In the genomic region with DNA sequence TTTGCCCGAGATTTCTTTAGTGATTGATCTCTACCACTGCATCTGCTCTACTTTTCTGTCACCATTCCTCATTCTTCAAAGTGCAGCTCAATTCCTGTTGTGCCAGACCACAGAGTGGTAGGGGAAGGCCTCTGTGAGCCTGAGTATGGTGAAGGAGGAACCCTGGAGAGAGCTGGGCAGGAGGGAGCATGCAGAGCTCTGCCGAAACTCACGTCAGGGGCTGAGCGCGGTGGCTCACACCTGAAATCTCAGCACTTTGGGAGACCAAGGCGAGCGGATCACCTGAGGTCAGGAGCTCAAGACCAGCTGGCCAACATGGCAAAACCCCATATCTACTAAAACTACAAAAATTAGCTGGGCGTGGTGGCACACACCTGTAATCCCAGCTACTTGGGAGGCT, we compare ENCODE assay signal across 2 cellular contexts.
TF ChIP-seq lines count a peak whose summit lies in the region.

No MANE protein-coding gene starts in this region.

TF ChIP-seq in HCT116, 20 proteins besides CTCF, POLR2A, EP300 and RAD21:
- TF ChIP-seq EZH2 (IDR thresholded peaks at IDR 0.05) (no peak), ZFX (IDR thresholded peaks at IDR 0.05) (no peak), SP1 (IDR thresholded peaks at IDR 0.05; ENCODE audit: low read depth) (no peak), TCF7L2 (IDR thresholded peaks at IDR 0.05; ENCODE audit: borderline replicate concordance, extremely low read depth, insufficient read depth, insufficient read length) (no peak), ELF1 (IDR thresholded peaks at IDR 0.05; ENCODE audit: borderline replicate concordance, low read depth) (no peak), SRF (IDR thresholded peaks at IDR 0.05; ENCODE audit: low read depth) (no peak), EGR1 (IDR thresholded peaks at IDR 0.05; ENCODE audit: low read depth) (no peak), FOSL1 (IDR thresholded peaks at IDR 0.05; ENCODE audit: low read depth) (no peak)
- TF ChIP-seq, protein P1, sequence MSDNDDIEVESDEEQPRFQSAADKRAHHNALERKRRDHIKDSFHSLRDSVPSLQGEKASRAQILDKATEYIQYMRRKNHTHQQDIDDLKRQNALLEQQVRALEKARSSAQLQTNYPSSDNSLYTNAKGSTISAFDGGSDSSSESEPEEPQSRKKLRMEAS (IDR thresholded peaks at IDR 0.05): no peak
- TF ChIP-seq, protein P2, sequence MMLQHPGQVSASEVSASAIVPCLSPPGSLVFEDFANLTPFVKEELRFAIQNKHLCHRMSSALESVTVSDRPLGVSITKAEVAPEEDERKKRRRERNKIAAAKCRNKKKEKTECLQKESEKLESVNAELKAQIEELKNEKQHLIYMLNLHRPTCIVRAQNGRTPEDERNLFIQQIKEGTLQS (IDR thresholded peaks at IDR 0.05): no peak
- TF ChIP-seq, protein P3, sequence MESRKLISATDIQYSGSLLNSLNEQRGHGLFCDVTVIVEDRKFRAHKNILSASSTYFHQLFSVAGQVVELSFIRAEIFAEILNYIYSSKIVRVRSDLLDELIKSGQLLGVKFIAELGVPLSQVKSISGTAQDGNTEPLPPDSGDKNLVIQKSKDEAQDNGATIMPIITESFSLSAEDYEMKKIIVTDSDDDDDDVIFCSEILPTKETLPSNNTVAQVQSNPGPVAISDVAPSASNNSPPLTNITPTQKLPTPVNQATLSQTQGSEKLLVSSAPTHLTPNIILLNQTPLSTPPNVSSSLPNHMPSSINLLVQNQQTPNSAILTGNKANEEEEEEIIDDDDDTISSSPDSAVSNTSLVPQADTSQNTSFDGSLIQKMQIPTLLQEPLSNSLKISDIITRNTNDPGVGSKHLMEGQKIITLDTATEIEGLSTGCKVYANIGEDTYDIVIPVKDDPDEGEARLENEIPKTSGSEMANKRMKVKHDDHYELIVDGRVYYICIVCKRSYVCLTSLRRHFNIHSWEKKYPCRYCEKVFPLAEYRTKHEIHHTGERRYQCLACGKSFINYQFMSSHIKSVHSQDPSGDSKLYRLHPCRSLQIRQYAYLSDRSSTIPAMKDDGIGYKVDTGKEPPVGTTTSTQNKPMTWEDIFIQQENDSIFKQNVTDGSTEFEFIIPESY (IDR thresholded peaks at IDR 0.05; ENCODE audit: extremely low read depth, insufficient replicate concordance, low read length): no peak

TF ChIP-seq in WTC11, 78 proteins besides CTCF, POLR2A, EP300 and RAD21:
- TF ChIP-seq ATF1 (CRISPR knock-in tag; IDR thresholded peaks at IDR 0.05) (no peak), NFE2L1 (CRISPR knock-in tag; IDR thresholded peaks at IDR 0.05) (no peak), NR1H2 (CRISPR knock-in tag; IDR thresholded peaks at IDR 0.05) (no peak), OVOL2 (CRISPR knock-in tag; IDR thresholded peaks at IDR 0.05; ENCODE audit: borderline replicate concordance) (no peak), CBFB (CRISPR knock-in tag; IDR thresholded peaks at IDR 0.05; ENCODE audit: low read depth) (no peak), ZNF232 (CRISPR knock-in tag; IDR thresholded peaks at IDR 0.05) (no peak), GRHL2 (CRISPR knock-in tag; IDR thresholded peaks at IDR 0.05; ENCODE audit: insufficient replicate concordance, severe bottlenecking) (no peak), SMAD3 (CRISPR knock-in tag; IDR thresholded peaks at IDR 0.05; ENCODE audit: borderline replicate concordance) (no peak), MXD4 (CRISPR knock-in tag; IDR thresholded peaks at IDR 0.05; ENCODE audit: borderline replicate concordance) (no peak)
- TF ChIP-seq, protein P4, sequence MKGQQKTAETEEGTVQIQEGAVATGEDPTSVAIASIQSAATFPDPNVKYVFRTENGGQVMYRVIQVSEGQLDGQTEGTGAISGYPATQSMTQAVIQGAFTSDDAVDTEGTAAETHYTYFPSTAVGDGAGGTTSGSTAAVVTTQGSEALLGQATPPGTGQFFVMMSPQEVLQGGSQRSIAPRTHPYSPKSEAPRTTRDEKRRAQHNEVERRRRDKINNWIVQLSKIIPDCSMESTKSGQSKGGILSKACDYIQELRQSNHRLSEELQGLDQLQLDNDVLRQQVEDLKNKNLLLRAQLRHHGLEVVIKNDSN (CRISPR knock-in tag; IDR thresholded peaks at IDR 0.05): no peak
- TF ChIP-seq, protein P5, sequence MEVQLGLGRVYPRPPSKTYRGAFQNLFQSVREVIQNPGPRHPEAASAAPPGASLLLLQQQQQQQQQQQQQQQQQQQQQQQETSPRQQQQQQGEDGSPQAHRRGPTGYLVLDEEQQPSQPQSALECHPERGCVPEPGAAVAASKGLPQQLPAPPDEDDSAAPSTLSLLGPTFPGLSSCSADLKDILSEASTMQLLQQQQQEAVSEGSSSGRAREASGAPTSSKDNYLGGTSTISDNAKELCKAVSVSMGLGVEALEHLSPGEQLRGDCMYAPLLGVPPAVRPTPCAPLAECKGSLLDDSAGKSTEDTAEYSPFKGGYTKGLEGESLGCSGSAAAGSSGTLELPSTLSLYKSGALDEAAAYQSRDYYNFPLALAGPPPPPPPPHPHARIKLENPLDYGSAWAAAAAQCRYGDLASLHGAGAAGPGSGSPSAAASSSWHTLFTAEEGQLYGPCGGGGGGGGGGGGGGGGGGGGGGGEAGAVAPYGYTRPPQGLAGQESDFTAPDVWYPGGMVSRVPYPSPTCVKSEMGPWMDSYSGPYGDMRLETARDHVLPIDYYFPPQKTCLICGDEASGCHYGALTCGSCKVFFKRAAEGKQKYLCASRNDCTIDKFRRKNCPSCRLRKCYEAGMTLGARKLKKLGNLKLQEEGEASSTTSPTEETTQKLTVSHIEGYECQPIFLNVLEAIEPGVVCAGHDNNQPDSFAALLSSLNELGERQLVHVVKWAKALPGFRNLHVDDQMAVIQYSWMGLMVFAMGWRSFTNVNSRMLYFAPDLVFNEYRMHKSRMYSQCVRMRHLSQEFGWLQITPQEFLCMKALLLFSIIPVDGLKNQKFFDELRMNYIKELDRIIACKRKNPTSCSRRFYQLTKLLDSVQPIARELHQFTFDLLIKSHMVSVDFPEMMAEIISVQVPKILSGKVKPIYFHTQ (CRISPR knock-in tag; IDR thresholded peaks at IDR 0.05): no peak
- TF ChIP-seq, protein P6, sequence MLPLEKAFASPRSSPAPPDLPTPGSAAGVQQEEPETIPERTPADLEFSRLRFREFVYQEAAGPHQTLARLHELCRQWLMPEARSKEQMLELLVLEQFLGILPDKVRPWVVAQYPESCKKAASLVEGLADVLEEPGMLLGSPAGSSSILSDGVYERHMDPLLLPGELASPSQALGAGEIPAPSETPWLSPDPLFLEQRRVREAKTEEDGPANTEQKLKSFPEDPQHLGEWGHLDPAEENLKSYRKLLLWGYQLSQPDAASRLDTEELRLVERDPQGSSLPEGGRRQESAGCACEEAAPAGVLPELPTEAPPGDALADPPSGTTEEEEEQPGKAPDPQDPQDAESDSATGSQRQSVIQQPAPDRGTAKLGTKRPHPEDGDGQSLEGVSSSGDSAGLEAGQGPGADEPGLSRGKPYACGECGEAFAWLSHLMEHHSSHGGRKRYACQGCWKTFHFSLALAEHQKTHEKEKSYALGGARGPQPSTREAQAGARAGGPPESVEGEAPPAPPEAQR (CRISPR knock-in tag; IDR thresholded peaks at IDR 0.05): no peak
- TF ChIP-seq, protein P7, sequence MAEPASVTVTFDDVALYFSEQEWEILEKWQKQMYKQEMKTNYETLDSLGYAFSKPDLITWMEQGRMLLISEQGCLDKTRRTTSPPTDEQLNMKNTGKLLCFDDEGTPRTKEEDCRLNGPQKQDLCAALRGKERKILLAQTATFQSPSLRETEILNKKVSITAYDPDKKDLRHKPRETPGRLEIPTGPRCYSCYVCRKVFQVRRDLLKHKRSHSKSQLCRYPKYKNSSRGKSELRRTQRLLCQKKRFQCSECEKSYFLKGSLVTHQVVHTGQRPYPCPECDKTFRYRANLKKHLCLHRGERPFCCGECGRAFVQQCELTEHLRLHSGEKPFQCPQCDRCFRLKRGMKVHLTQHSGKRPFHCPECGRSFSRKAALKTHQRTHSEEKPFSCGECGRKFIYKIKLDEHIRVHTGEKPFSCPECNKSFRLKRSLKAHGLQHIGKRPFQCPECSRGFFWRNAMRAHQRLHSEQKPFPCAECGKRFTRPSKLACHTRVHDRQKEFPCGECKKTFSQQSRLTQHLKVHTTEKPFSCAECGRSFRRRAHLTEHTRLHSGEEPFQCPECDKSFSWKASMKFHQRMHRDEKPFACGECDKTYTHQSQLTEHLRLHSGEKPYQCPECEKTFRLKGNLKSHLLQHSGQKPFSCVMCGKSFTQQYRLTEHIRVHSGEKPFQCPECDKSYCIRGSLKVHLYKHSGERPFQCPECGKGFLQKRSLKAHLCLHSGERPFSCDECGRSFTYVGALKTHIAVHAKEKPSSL (CRISPR knock-in tag; conservative IDR thresholded peaks at IDR 0.05): no peak
- TF ChIP-seq, protein P8, sequence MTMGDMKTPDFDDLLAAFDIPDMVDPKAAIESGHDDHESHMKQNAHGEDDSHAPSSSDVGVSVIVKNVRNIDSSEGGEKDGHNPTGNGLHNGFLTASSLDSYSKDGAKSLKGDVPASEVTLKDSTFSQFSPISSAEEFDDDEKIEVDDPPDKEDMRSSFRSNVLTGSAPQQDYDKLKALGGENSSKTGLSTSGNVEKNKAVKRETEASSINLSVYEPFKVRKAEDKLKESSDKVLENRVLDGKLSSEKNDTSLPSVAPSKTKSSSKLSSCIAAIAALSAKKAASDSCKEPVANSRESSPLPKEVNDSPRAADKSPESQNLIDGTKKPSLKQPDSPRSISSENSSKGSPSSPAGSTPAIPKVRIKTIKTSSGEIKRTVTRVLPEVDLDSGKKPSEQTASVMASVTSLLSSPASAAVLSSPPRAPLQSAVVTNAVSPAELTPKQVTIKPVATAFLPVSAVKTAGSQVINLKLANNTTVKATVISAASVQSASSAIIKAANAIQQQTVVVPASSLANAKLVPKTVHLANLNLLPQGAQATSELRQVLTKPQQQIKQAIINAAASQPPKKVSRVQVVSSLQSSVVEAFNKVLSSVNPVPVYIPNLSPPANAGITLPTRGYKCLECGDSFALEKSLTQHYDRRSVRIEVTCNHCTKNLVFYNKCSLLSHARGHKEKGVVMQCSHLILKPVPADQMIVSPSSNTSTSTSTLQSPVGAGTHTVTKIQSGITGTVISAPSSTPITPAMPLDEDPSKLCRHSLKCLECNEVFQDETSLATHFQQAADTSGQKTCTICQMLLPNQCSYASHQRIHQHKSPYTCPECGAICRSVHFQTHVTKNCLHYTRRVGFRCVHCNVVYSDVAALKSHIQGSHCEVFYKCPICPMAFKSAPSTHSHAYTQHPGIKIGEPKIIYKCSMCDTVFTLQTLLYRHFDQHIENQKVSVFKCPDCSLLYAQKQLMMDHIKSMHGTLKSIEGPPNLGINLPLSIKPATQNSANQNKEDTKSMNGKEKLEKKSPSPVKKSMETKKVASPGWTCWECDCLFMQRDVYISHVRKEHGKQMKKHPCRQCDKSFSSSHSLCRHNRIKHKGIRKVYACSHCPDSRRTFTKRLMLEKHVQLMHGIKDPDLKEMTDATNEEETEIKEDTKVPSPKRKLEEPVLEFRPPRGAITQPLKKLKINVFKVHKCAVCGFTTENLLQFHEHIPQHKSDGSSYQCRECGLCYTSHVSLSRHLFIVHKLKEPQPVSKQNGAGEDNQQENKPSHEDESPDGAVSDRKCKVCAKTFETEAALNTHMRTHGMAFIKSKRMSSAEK (CRISPR knock-in tag; IDR thresholded peaks at IDR 0.05; ENCODE audit: borderline replicate concordance): no peak
- TF ChIP-seq, protein P9, sequence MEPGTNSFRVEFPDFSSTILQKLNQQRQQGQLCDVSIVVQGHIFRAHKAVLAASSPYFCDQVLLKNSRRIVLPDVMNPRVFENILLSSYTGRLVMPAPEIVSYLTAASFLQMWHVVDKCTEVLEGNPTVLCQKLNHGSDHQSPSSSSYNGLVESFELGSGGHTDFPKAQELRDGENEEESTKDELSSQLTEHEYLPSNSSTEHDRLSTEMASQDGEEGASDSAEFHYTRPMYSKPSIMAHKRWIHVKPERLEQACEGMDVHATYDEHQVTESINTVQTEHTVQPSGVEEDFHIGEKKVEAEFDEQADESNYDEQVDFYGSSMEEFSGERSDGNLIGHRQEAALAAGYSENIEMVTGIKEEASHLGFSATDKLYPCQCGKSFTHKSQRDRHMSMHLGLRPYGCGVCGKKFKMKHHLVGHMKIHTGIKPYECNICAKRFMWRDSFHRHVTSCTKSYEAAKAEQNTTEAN (CRISPR knock-in tag; IDR thresholded peaks at IDR 0.05): no peak
- TF ChIP-seq, protein P10, sequence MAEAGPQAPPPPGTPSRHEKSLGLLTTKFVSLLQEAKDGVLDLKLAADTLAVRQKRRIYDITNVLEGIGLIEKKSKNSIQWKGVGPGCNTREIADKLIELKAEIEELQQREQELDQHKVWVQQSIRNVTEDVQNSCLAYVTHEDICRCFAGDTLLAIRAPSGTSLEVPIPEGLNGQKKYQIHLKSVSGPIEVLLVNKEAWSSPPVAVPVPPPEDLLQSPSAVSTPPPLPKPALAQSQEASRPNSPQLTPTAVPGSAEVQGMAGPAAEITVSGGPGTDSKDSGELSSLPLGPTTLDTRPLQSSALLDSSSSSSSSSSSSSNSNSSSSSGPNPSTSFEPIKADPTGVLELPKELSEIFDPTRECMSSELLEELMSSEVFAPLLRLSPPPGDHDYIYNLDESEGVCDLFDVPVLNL (CRISPR knock-in tag; IDR thresholded peaks at IDR 0.05; ENCODE audit: borderline replicate concordance, low read depth): no peak
- TF ChIP-seq, protein P11, sequence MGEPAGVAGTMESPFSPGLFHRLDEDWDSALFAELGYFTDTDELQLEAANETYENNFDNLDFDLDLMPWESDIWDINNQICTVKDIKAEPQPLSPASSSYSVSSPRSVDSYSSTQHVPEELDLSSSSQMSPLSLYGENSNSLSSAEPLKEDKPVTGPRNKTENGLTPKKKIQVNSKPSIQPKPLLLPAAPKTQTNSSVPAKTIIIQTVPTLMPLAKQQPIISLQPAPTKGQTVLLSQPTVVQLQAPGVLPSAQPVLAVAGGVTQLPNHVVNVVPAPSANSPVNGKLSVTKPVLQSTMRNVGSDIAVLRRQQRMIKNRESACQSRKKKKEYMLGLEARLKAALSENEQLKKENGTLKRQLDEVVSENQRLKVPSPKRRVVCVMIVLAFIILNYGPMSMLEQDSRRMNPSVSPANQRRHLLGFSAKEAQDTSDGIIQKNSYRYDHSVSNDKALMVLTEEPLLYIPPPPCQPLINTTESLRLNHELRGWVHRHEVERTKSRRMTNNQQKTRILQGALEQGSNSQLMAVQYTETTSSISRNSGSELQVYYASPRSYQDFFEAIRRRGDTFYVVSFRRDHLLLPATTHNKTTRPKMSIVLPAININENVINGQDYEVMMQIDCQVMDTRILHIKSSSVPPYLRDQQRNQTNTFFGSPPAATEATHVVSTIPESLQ (CRISPR knock-in tag; IDR thresholded peaks at IDR 0.05): no peak
- TF ChIP-seq, protein P12, sequence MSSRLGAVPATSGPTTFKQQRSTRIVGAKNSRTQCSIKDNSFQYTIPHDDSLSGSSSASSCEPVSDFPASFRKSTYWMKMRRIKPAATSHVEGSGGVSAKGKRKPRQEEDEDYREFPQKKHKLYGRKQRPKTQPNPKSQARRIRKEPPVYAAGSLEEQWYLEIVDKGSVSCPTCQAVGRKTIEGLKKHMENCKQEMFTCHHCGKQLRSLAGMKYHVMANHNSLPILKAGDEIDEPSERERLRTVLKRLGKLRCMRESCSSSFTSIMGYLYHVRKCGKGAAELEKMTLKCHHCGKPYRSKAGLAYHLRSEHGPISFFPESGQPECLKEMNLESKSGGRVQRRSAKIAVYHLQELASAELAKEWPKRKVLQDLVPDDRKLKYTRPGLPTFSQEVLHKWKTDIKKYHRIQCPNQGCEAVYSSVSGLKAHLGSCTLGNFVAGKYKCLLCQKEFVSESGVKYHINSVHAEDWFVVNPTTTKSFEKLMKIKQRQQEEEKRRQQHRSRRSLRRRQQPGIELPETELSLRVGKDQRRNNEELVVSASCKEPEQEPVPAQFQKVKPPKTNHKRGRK (CRISPR knock-in tag; IDR thresholded peaks at IDR 0.05; ENCODE audit: borderline replicate concordance): no peak
